ENCODE assay signal across 8 cellular contexts in the genomic region with DNA sequence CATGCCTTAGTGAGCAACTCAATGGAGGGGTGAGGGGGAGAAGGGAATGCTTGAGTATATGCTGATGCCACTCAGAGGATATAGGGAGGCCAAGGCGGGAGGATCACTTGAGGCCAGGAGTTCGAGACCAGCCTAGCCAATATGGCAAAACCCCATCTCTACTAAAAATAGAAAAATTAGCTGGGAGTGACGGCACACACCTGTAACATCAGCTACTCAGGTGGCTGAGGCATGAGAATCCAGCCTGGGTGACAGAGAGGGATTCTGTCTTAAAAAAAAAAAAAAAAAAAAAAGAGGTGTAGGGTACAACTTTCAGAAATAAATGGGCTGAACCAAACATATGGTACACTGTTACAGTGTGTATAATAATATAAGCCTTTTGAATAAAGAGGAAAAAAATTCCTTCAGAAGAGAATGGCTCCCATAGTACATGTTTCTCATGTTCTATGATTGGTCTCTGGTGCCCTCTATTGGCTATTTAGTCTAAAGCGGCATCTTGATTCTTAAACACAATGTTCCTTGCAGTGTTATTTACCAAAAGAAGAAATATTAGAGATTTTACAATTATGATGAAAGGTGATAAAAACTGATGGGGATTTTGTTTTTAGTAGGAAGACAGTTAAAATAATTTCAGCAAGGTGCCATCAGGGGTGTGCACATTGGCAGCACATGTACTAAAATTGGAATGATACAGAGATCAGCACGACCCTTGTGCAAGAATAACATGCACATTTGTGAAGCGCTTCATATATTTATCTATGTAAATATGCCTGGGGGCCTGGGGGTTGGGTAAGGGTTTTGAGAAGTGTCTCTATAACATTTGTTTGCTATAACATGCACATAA.
DNase-seq lines count a peak whose midpoint lies in the region; ATAC-seq, FAIRE-seq and TF ChIP-seq lines count a peak whose summit lies in the region.

No MANE protein-coding gene starts in this region.

- H3K9me3 Mint-ChIP-seq in activated CD8-positive, alpha-beta memory T cell treated with anti-CD3 and anti-CD28 coated beads, Interleukin-2, amount 10 ng/mL, durations not matched to agents 7 days and 5 days (ENCODE audit: low read depth), result no peaks in the 10 kb centered on the region
- H3K9me3 Mint-ChIP-seq in MCF 10A (ENCODE audit: unreplicated experiment), result no peaks in the 10 kb centered on the region

- intact Hi-C loops in MCF 10A (cut with micrococcal nuclease), result loop anchor here (1.0 to 10.0 kb wide), 8 partner anchors 127 to 1697 kb away; a partner anchor contains a TSS
- intact Hi-C loops in thyroid gland (cut with DNase I), result no loop called here

- 76 to 77% methylated on average over 6 of the region's 6 CpGs for WGBS in thyroid gland, 2 donors

- H3K36me3 ChIP-seq in keratinocyte (ENCODE audit: control insufficient read depth in 2 of 2, extremely low read depth in 1 of 2, insufficient read depth in 2 of 2, low read length in 2 of 2) (peaks cover 8 to 9% of the 10 kb centered on the region in 2 experiments), thyroid gland (no peaks in the 10 kb centered on the region)

- no peaks in the 10 kb centered on the region for H3K4me1 Mint-ChIP-seq in activated CD8-positive, alpha-beta memory T cell treated with anti-CD3 and anti-CD28 coated beads, Interleukin-2, amount 10 ng/mL, durations not matched to agents 7 days and 5 days
- no peaks in the 10 kb centered on the region for H3K4me1 Mint-ChIP-seq in MCF 10A (ENCODE audit: insufficient read depth, unreplicated experiment)

- no peak overlapping the region for H3K4me3 Mint-ChIP-seq in activated CD8-positive, alpha-beta memory T cell treated with anti-CD3 and anti-CD28 coated beads, Interleukin-2, amount 10 ng/mL, durations not matched to agents 7 days and 5 days
- no peak overlapping the region for H3K4me3 Mint-ChIP-seq in MCF 10A (ENCODE audit: unreplicated experiment)

- no peaks in the 10 kb centered on the region for H3K27me3 Mint-ChIP-seq in activated CD8-positive, alpha-beta memory T cell treated with anti-CD3 and anti-CD28 coated beads, Interleukin-2, amount 10 ng/mL, durations not matched to agents 7 days and 5 days
- no peaks in the 10 kb centered on the region for H3K27me3 Mint-ChIP-seq in MCF 10A (ENCODE audit: insufficient read depth, unreplicated experiment)

- peak; percentile 61 for ATAC-seq in activated CD8-positive, alpha-beta memory T cell treated with anti-CD3 and anti-CD28 coated beads, Interleukin-2, amount 10 ng/mL, durations not matched to agents 7 days and 5 days
- peak; percentile 64 for ATAC-seq in HG03571 (IDR thresholded peaks at IDR 0.05; ENCODE audit: unreplicated experiment)

- peak; percentile 53 for TF ChIP-seq CTCF in MCF 10A (IDR thresholded peaks at IDR 0.05; ENCODE audit: unreplicated experiment)
- TF ChIP-seq CTCF in keratinocyte (optimal IDR thresholded peaks at IDR 0.05 in 1 of 3, IDR thresholded peaks at IDR 0.05 in 1 of 3, conservative IDR thresholded peaks at IDR 0.05 in 1 of 3; ENCODE audit: extremely low read depth in 1 of 3, insufficient read depth in 2 of 3, low read length in 3 of 3), result peak in 2 of 3 experiments; percentile 40 to 48
- TF ChIP-seq CTCF in thyroid gland (IDR thresholded peaks at IDR 0.05), result peak; percentile 31 to 74 (median 52)

- CTCF ChIA-PET in activated CD8-positive, alpha-beta memory T cell treated with anti-CD3 and anti-CD28 coated beads, Interleukin-2, amount 10 ng/mL, durations not matched to agents 7 days and 5 days (lab: Charles Lee), result interaction anchor here (0.6 to 2.4 kb wide), 9 partner anchors 8 to 1003 kb away, joined by 3 to 8 read pairs (median 4); a partner anchor contains a TSS
- CTCF ChIA-PET in MCF 10A (lab: Yijun Ruan, JAX), result interaction anchor here (0.5 to 2.5 kb wide), 34 partner anchors 8 to 1877 kb away, joined by 3 to 11 read pairs (median 4); no protein-coding TSS in a partner anchor

- H3K4me3 ChIP-seq in keratinocyte (ENCODE audit: control insufficient read depth in 2 of 3, extremely low read depth in 1 of 3, insufficient read depth in 2 of 3, low read depth in 1 of 3, low read length in 3 of 3) (no peak overlapping the region), thyroid gland (replicated peaks in 1 of 3) (no peak overlapping the region)

- no peaks in the 10 kb centered on the region for H4K20me1 ChIP-seq in keratinocyte (ENCODE audit: control insufficient read depth, extremely low read depth, insufficient read depth, low read length)

- H3K27ac ChIP-seq in keratinocyte (ENCODE audit: control insufficient read depth, insufficient read depth, low read length), result no peak overlapping the region
- no peak overlapping the region for H3K27ac ChIP-seq in thyroid gland

- H3K4me2 ChIP-seq in keratinocyte (ENCODE audit: control insufficient read depth, extremely low read depth, insufficient read depth, low read depth, low read length), result no peak overlapping the region

- H3K27ac Mint-ChIP-seq in activated CD8-positive, alpha-beta memory T cell treated with anti-CD3 and anti-CD28 coated beads, Interleukin-2, amount 10 ng/mL, durations not matched to agents 7 days and 5 days, result no peak overlapping the region
- no peak overlapping the region for H3K27ac Mint-ChIP-seq in MCF 10A (ENCODE audit: low read depth, unreplicated experiment)

- H3K27me3 ChIP-seq in keratinocyte (ENCODE audit: control insufficient read depth, extremely low read depth, insufficient read depth, low read length) (no peaks in the 10 kb centered on the region), thyroid gland (no peaks in the 10 kb centered on the region)

- no peak overlapping the region for H3K9ac ChIP-seq in keratinocyte (ENCODE audit: control insufficient read depth, extremely low read depth, insufficient read depth, low read length)

- no peaks in the 10 kb centered on the region for H3K4me1 ChIP-seq in keratinocyte (ENCODE audit: control insufficient read depth, extremely low read depth, insufficient read depth, low read length)
- no peaks in the 10 kb centered on the region for H3K4me1 ChIP-seq in thyroid gland

- BruUV-seq in MCF 10A (replicated peaks; lab: Mats Ljungman, UMichigan), result no TSS peak

- no peaks in the 10 kb centered on the region for H3K79me2 ChIP-seq in keratinocyte (ENCODE audit: control insufficient read depth, insufficient read depth, low read length)

- H3K36me3 Mint-ChIP-seq in activated CD8-positive, alpha-beta memory T cell treated with anti-CD3 and anti-CD28 coated beads, Interleukin-2, amount 10 ng/mL, durations not matched to agents 7 days and 5 days, result no peaks in the 10 kb centered on the region
- H3K36me3 Mint-ChIP-seq in MCF 10A (ENCODE audit: insufficient read depth, unreplicated experiment), result peaks cover 29% of the 10 kb centered on the region

- dilution Hi-C loops in keratinocyte (cut with MboI; ENCODE audit: extremely low pct_ligation_motif_present, low sequenced_read_pairs), result no loop called here

- H3K9me1 ChIP-seq in keratinocyte (ENCODE audit: control insufficient read depth, extremely low read depth, insufficient read depth, low read length), result no peaks in the 10 kb centered on the region

- POLR2A ChIA-PET in MCF 10A (lab: Yijun Ruan, JAX), result interaction anchor here (0.6 to 1.7 kb wide), 6 partner anchors 9 to 899 kb away, joined by 3 to 5 read pairs (median 3); no protein-coding TSS in a partner anchor

- H2AFZ ChIP-seq in keratinocyte (ENCODE audit: control insufficient read depth, low read length), result no peak overlapping the region

- H3K9me3 ChIP-seq in keratinocyte (ENCODE audit: control insufficient read depth, low read depth, low read length), result no peaks in the 10 kb centered on the region
- H3K9me3 ChIP-seq in thyroid gland, result no peaks in the 10 kb centered on the region

- no peak for FAIRE-seq in keratinocyte (lab: Jason Lieb, UNC)

- no peak for TF ChIP-seq POLR2A in thyroid gland (IDR thresholded peaks at IDR 0.05)

- DNase-seq in activated CD8-positive, alpha-beta memory T cell treated with anti-CD3 and anti-CD28 coated beads, Interleukin-2, amount 10 ng/mL, durations not matched to agents 7 days and 5 days, result no peak
- DNase-seq in activated CD8-positive, alpha-beta memory T cell treated with anti-CD3 and anti-CD28 coated beads, Interleukin-2, amount 50 U/mL, for 48 hours, result no peak
- peak; percentile 71 for DNase-seq in NCI-H748 treated with DMSO at 0.1 percent for 48 hours (lab: John Stamatoyannopoulos, UW)
- peak; percentile 74 for DNase-seq in MCF 10A (ENCODE audit: unreplicated experiment)
- DNase-seq in keratinocyte (ENCODE audit: low read depth, low spot score), result no peak
- DNase-seq in thyroid gland, result no peak
- DNase-seq in D341Med (ENCODE audit: low spot score), result no peak

Comparison
In these comparisons a context has a peak if more than half of its experiments do, and no peak if none do; other contexts are left out.
1. DNase-seq: peak in NCI-H748 treated with DMSO at 0.1 percent for 48 hours (single experiment) and MCF 10A (single experiment); none in activated CD8-positive, alpha-beta memory T cell treated with anti-CD3 and anti-CD28 coated beads, Interleukin-2, amount 10 ng/mL, durations not matched to agents 7 days and 5 days (single experiment), activated CD8-positive, alpha-beta memory T cell treated with anti-CD3 and anti-CD28 coated beads, Interleukin-2, amount 50 U/mL, for 48 hours (single experiment), keratinocyte (single experiment), thyroid gland (0 of 2) and D341Med (single experiment).
2. Peak in every context shown above with its lines, with median percentiles within 50 percentile points of each other: CTCF ChIP-seq.